Comparison of ENCODE assay signal across 1 cellular context in the genomic region with DNA sequence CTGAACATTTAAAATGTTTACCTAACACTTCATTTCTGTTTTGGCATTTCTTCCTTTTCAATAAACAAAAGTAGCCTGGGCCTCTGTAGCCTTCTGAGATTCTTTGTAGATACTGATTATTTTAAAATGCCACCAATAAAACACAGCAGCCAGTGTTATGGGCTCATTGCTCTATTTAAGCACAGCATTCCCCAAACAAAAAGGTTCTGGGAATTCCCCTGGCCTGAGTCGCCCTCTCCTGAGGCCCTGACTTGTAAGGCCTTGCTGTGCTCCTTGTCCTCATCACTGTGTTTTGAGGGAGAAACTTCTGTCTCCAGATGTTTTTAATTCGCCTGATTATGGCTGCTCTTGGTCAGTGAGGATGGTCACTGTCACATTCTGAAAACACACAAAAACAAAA.
TF ChIP-seq lines count a peak whose summit lies in the region.

No MANE protein-coding gene starts in this region.

TF ChIP-seq in GM23338, 12 proteins besides CTCF, POLR2A, EP300 and RAD21 (continued from another document):
- TF ChIP-seq REST (IDR thresholded peaks at IDR 0.05; ENCODE audit: unreplicated experiment): no peak
- TF ChIP-seq, protein P1, sequence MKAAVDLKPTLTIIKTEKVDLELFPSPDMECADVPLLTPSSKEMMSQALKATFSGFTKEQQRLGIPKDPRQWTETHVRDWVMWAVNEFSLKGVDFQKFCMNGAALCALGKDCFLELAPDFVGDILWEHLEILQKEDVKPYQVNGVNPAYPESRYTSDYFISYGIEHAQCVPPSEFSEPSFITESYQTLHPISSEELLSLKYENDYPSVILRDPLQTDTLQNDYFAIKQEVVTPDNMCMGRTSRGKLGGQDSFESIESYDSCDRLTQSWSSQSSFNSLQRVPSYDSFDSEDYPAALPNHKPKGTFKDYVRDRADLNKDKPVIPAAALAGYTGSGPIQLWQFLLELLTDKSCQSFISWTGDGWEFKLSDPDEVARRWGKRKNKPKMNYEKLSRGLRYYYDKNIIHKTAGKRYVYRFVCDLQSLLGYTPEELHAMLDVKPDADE (IDR thresholded peaks at IDR 0.05): no peak
